In genomic region chr15:71131601-71132357, GRCh38 we compare ENCODE assay signal across 26 cellular contexts. TPM values are rescaled to one million over a fixed set of nuclear protein-coding genes. Genes with fewer than 3 reads are reported as not detected.
DNase-seq lines count a peak whose midpoint lies in the region; ATAC-seq and TF ChIP-seq lines count a peak whose summit lies in the region.
"Had no signal": no experiment of that assay in that cellular context is flagged by ENCODE, and none has a peak within 500 bp of the region (broad histone marks: within the 10 kb centered on the region; RNA-seq: fewer than 3 reads in every experiment).

No MANE protein-coding gene starts in this region.

- TF ChIP-seq EP300 in SK-N-SH (IDR thresholded peaks at IDR 0.05; ENCODE audit: borderline replicate concordance in 1 of 2, low read depth in 1 of 2, low read length in 1 of 2): peak in 1 of 2 experiments; percentile 53; a peak in 1 of 4 replicates

- 31% methylated on average over 5 of the region's 5 CpGs for WGBS in SK-N-SH (ENCODE audit: low lambda C conversion rate)

- H3K4me2 ChIP-seq in HCT116 (ENCODE audit: low read length) (peak overlapping the region; percentile 20; the same call in 1 of the 2 replicates), SK-N-SH (peak overlapping the region; percentile 23)

- H3K36me3 ChIP-seq in HCT116 (ENCODE audit: control insufficient read depth in 1 of 2, insufficient read depth in 2 of 2, low read length in 2 of 2) (no peaks in the 10 kb centered on the region), SK-N-SH (replicated peaks in 1 of 2; ENCODE audit: control insufficient read depth in 1 of 2, insufficient read depth in 2 of 2, low read length in 1 of 2) (no peaks in the 10 kb centered on the region)
- H3K36me3 ChIP-seq: adrenal gland had no signal

- ATAC-seq in HCT116 (no peak), HG03354 (IDR thresholded peaks at IDR 0.05; ENCODE audit: poor library complexity, severe bottlenecking, unreplicated experiment) (no peak), T-cell (replicated peaks in 1 of 4) (no peak)
- ATAC-seq: activated CD8-positive, alpha-beta T cell treated with anti-CD3 and anti-CD28 coated beads for 36 hours; activated T-helper 17 cell treated with anti-CD3 and anti-CD28 coated beads, Interleukin-2, amount 50 U/mL, for 72 hours; body of pancreas; HepG2; left lobe of liver; stimulated activated naive B cell treated with anti-CD40 and anti-IgM and Interleukin-4, amounts not matched to agents 10 μg/mL and 1 μg/mL and 100 μg/mL, for 72 hours had no signal

- TF ChIP-seq RAD21 in HCT116 (IDR thresholded peaks at IDR 0.05; ENCODE audit: low read depth) (no peak), SK-N-SH (IDR thresholded peaks at IDR 0.05; ENCODE audit: low read length) (no peak)

- peaks cover 32% of the 10 kb centered on the region for H3F3A ChIP-seq in SK-N-SH (replicated peaks; ENCODE audit: insufficient read depth)

- no peaks in the 10 kb centered on the region for H3K4me1 Mint-ChIP-seq in T-cell
- H3K4me1 Mint-ChIP-seq: activated naive CD4-positive, alpha-beta T cell treated with anti-CD3 and anti-CD28 coated beads, Interleukin-2, amount 10 ng/mL, durations not matched to agents 7 days and 5 days; activated T-helper 17 cell treated with anti-CD3 and anti-CD28 coated beads, Interleukin-2, amount 50 U/mL, for 72 hours; stimulated activated naive B cell treated with anti-CD40 and anti-IgM and Interleukin-4, amounts not matched to agents 10 μg/mL and 1 μg/mL and 100 μg/mL, for 72 hours had no signal

- H3K9me2 ChIP-seq in HCT116 (ENCODE audit: insufficient read depth) (no peaks in the 10 kb centered on the region), SK-N-SH (no peaks in the 10 kb centered on the region)

- no peak for TF ChIP-seq POLR2A in HCT116 (IDR thresholded peaks at IDR 0.05; ENCODE audit: borderline replicate concordance, extremely low read depth, insufficient read depth, insufficient read length)

- intact Hi-C loops in HCT116 (cut with micrococcal nuclease): no loop called here

- POLR2A ChIA-PET in HCT116 (lab: Charles Lee): no interaction called here
- POLR2A ChIA-PET in SK-N-SH (lab: Yijun Ruan, JAX): no interaction called here
- POLR2A ChIA-PET in T-cell (lab: Charles Lee): no interaction called here

- no peak overlapping the region for H3K9ac ChIP-seq in HCT116 (ENCODE audit: low read length)
- peak overlapping the region; percentile 31 for H3K9ac ChIP-seq in SK-N-SH

- no peaks in the 10 kb centered on the region for H3K9me3 Mint-ChIP-seq in T-cell
- H3K9me3 Mint-ChIP-seq: activated CD8-positive, alpha-beta T cell treated with anti-CD3 and anti-CD28 coated beads for 36 hours; activated T-helper 17 cell treated with anti-CD3 and anti-CD28 coated beads, Interleukin-2, amount 50 U/mL, for 72 hours; CD4-positive, alpha-beta T cell had no signal

- H4K20me1 ChIP-seq in HCT116 (ENCODE audit: insufficient read depth) (no peaks in the 10 kb centered on the region), SK-N-SH (ENCODE audit: insufficient read depth) (no peaks in the 10 kb centered on the region)

- RAD21 ChIA-PET in HCT116 (lab: Charles Lee; ENCODE audit: low non-redundant PET in 1 of 2, low total read pairs in 2 of 2, uncharacterized antibody in 2 of 2, unreplicated experiment in 2 of 2): no interaction called here

- H3K27me3 Mint-ChIP-seq in T-cell: peaks cover 11 to 31% of the 10 kb centered on the region in 2 donors

- CTCF ChIA-PET in HCT116 (lab: Charles Lee) (interaction anchor here (1.3 kb wide), 1 partner anchor 16 kb away, joined by 3 read pairs; the partner anchor contains the start of gene THSD4), SK-N-SH (lab: Yijun Ruan, JAX) (interaction anchor here (1.3 to 2.2 kb wide), 3 partner anchors 10 to 16 kb away, joined by 4 to 9 read pairs (median 4); partner anchors contain the start of gene THSD4), T-cell (lab: Charles Lee) (no interaction called here)

- H2AFZ ChIP-seq in HCT116 (ENCODE audit: low read depth, low read length, poor library complexity, severe bottlenecking) (no peak overlapping the region), SK-N-SH (ENCODE audit: low read depth) (no peak overlapping the region)

- no peak overlapping the region for H3K27ac ChIP-seq in HCT116 (ENCODE audit: low read depth, low read length)
- H3K27ac ChIP-seq in SK-N-SH (ENCODE audit: low read depth in 2 of 2, low read length in 1 of 2): peak overlapping the region in 1 of 2 experiments; percentile 65; a peak in 2 of 4 replicates
- H3K27ac ChIP-seq in epithelial cell of prostate: peak overlapping the region; percentile 71
- H3K27ac ChIP-seq: adrenal gland had no signal

- H3K79me2 ChIP-seq in HCT116 (ENCODE audit: insufficient read depth, low read length) (no peaks in the 10 kb centered on the region), SK-N-SH (ENCODE audit: insufficient read depth) (peaks cover 80% of the 10 kb centered on the region)

- H3K4me3 ChIP-seq in HCT116 (replicated peaks in 1 of 2; ENCODE audit: low read depth in 1 of 2, low read length in 2 of 2) (no peak overlapping the region), SK-N-SH (ENCODE audit: low read depth in 2 of 2, low read length in 1 of 2) (no peak overlapping the region)
- H3K4me3 ChIP-seq: adrenal gland, body of pancreas had no signal

- H3K9me3 ChIP-seq in HCT116 (ENCODE audit: control insufficient read depth in 1 of 2, insufficient read depth in 1 of 2, low read depth in 1 of 2, low read length in 2 of 2): no peaks in the 10 kb centered on the region
- H3K9me3 ChIP-seq in SK-N-SH: no peaks in the 10 kb centered on the region
- H3K9me3 ChIP-seq: adrenal gland, body of pancreas had no signal

- no peaks in the 10 kb centered on the region for H3K36me3 Mint-ChIP-seq in T-cell
- H3K36me3 Mint-ChIP-seq: activated naive CD4-positive, alpha-beta T cell treated with anti-CD3 and anti-CD28 coated beads, Interleukin-2, amount 10 ng/mL, durations not matched to agents 7 days and 5 days; stimulated activated naive B cell treated with anti-CD40 and anti-IgM and Interleukin-4, amounts not matched to agents 10 μg/mL and 1 μg/mL and 100 μg/mL, for 72 hours had no signal

- H3K27ac Mint-ChIP-seq in T-cell: no peak overlapping the region
- H3K27ac Mint-ChIP-seq: activated CD8-positive, alpha-beta T cell treated with anti-CD3 and anti-CD28 coated beads for 36 hours; activated naive CD4-positive, alpha-beta T cell treated with anti-CD3 and anti-CD28 coated beads, Interleukin-2, amount 10 ng/mL, durations not matched to agents 7 days and 5 days; activated T-helper 17 cell treated with anti-CD3 and anti-CD28 coated beads, Interleukin-2, amount 50 U/mL, for 72 hours; CD4-positive, alpha-beta T cell; stimulated activated naive B cell treated with anti-CD40 and anti-IgM and Interleukin-4, amounts not matched to agents 10 μg/mL and 1 μg/mL and 100 μg/mL, for 72 hours had no signal

- DNase-seq in A172 (ENCODE audit: low spot score) (peak; percentile 32), HCT116 (ENCODE audit: low read depth, low spot score) (no peak), SK-N-SH (no peak), epithelial cell of prostate (ENCODE audit: low read depth, low spot score) (no peak), NCI-H1105 treated with DMSO at 0.1 percent for 48 hours (lab: John Stamatoyannopoulos, UW) (no peak), NCI-H2029 treated with DMSO at 0.1 percent for 48 hours (lab: John Stamatoyannopoulos, UW) (no peak), T-cell (no peak)
- DNase-seq: activated CD8-positive, alpha-beta memory T cell treated with anti-CD3 and anti-CD28 coated beads, Interleukin-2, amount 50 U/mL, for 48 hours; activated CD8-positive, alpha-beta T cell treated with anti-CD3 and anti-CD28 coated beads for 36 hours; activated naive CD4-positive, alpha-beta T cell treated with anti-CD3 and anti-CD28 coated beads, Interleukin-2, amount 10 ng/mL, durations not matched to agents 7 days and 5 days; adrenal gland; body of pancreas; CD4-positive, alpha-beta T cell; Karpas-422; mesendoderm; NCI-H1436; NCI-H82; retina; Right ventricle myocardium superior; small intestine; stimulated activated naive B cell treated with anti-CD40 and anti-IgM and Interleukin-4, amounts not matched to agents 10 μg/mL and 1 μg/mL and 100 μg/mL, for 72 hours; substantia nigra had no signal

- no peak overlapping the region for H3K4me3 Mint-ChIP-seq in T-cell
- H3K4me3 Mint-ChIP-seq: activated CD8-positive, alpha-beta T cell treated with anti-CD3 and anti-CD28 coated beads for 36 hours; activated naive CD4-positive, alpha-beta T cell treated with anti-CD3 and anti-CD28 coated beads, Interleukin-2, amount 10 ng/mL, durations not matched to agents 7 days and 5 days; activated T-helper 17 cell treated with anti-CD3 and anti-CD28 coated beads, Interleukin-2, amount 50 U/mL, for 72 hours; CD4-positive, alpha-beta T cell; stimulated activated naive B cell treated with anti-CD40 and anti-IgM and Interleukin-4, amounts not matched to agents 10 μg/mL and 1 μg/mL and 100 μg/mL, for 72 hours had no signal

- TF ChIP-seq CTCF in HCT116 (IDR thresholded peaks at IDR 0.05 in 2 of 3, conservative IDR thresholded peaks at IDR 0.05 in 1 of 3; ENCODE audit: borderline replicate concordance in 1 of 3, insufficient read depth in 1 of 3, low read depth in 2 of 3, low read length in 2 of 3) (no peak), SK-N-SH (IDR thresholded peaks at IDR 0.05) (no peak)

- H3K27me3 ChIP-seq in HCT116 (ENCODE audit: insufficient read depth, low read length) (no peaks in the 10 kb centered on the region), SK-N-SH (ENCODE audit: insufficient read depth) (no peaks in the 10 kb centered on the region)
- H3K27me3 ChIP-seq: adrenal gland, body of pancreas had no signal

- H3K4me1 ChIP-seq in HCT116 (ENCODE audit: control insufficient read depth in 1 of 2, insufficient read depth in 2 of 2, low read length in 2 of 2) (peaks cover 13 to 30% of the 10 kb centered on the region in 2 experiments), SK-N-SH (ENCODE audit: control insufficient read depth in 1 of 2, insufficient read depth in 2 of 2, low read depth in 1 of 2, low read length in 1 of 2) (peaks cover 0 to 44% of the 10 kb centered on the region in 2 experiments; a peak in 3 of 4 replicates)

- no TSS peak for BruUV-seq in HCT116 (replicated peaks; lab: Mats Ljungman, UMichigan)

TF ChIP-seq in HCT116, 20 proteins besides CTCF, POLR2A, EP300 and RAD21 (continues in another document):
- TF ChIP-seq JUND (IDR thresholded peaks at IDR 0.05) (no peak), EZH2phosphoT487 (IDR thresholded peaks at IDR 0.05; ENCODE audit: borderline replicate concordance) (no peak), SRF (IDR thresholded peaks at IDR 0.05; ENCODE audit: low read depth) (no peak)

TF ChIP-seq in SK-N-SH, 30 proteins besides CTCF, POLR2A, EP300 and RAD21 (continues in another document):
- TF ChIP-seq YY1 (IDR thresholded peaks at IDR 0.05; ENCODE audit: low read depth) (no peak), TEAD4 (IDR thresholded peaks at IDR 0.05; ENCODE audit: borderline replicate concordance, insufficient read depth) (peak; percentile 30; the same call in 1 of the 2 replicates)

RNA-seq across cellular contexts. Expression of gene THSD4, which starts 16.5 kb away (rescaled TPM):
- total RNA-seq in A172 (2014; rRNA removed; shearing (Covaris generic)): 6.4 and 8.6 TPM in 2 replicates
- 30.5 TPM for total RNA-seq in HCT116 (2021; ENCODE audit: unreplicated experiment)
- polyA plus RNA-seq in HCT116 (2012): 16.8 and 19.5 TPM in 2 replicates
- polyA plus RNA-seq in SK-N-SH (2012; rRNA removed): 64.8 and 79.1 TPM in 2 replicates
- polyA plus RNA-seq in SK-N-SH (2012; cell fraction: cytosol; rRNA removed): 58.2 and 72.5 TPM in 2 replicates
- polyA plus RNA-seq in SK-N-SH (2012; cell fraction: nucleus; rRNA removed): 76.8 and 79.3 TPM in 2 replicates
- total RNA-seq in T-cell: under 1 TPM in 3 of 5 donors, not detected in 2; 0.03 to 0.23 (median 0.18) TPM
- total RNA-seq: activated CD8-positive, alpha-beta T cell treated with anti-CD3 and anti-CD28 coated beads for 36 hours; CD4-positive, alpha-beta T cell had no signal

Comparison
In these comparisons a context has a peak if more than half of its experiments do, and no peak if none do; other contexts are left out.
1. CTCF ChIA-PET loops: an anchor here in HCT116 (1.3 kb wide) and SK-N-SH (1.3 to 2.2 kb wide); none called in T-cell.